1 cellular context compared by ENCODE assay signal in genomic region chr2:65430515-65431416, GRCh38.
A peak's percentile ranks its signal among the peaks of the same experiment; 100 is the strongest.
TF ChIP-seq lines count a peak whose summit lies in the region.

No MANE protein-coding gene starts in this region.

TF ChIP-seq in HepG2, 621 proteins besides CTCF, POLR2A, EP300 and RAD21 (continued from another document and continues in another):
- TF ChIP-seq ZNF800 (CRISPR knock-in tag; IDR thresholded peaks at IDR 0.05) (peak; percentile 64; the same call in 1 of the 2 replicates), MBD4 (IDR thresholded peaks at IDR 0.05; ENCODE audit: borderline replicate concordance, low read length) (no peak), GATAD1 (CRISPR knock-in tag; IDR thresholded peaks at IDR 0.05) (no peak), ZNF431 (CRISPR knock-in tag; IDR thresholded peaks at IDR 0.05; ENCODE audit: borderline replicate concordance, low read depth) (0 out of 2 replicates have a peak, but pooled peaks have one; percentile 25), ZNF724P (CRISPR knock-in tag; IDR thresholded peaks at IDR 0.05; ENCODE audit: borderline replicate concordance) (peak; percentile 83; the same call in 1 of the 2 replicates), ARID4A (CRISPR knock-in tag; IDR thresholded peaks at IDR 0.05; ENCODE audit: borderline replicate concordance) (peak; percentile 65), MED8 (CRISPR knock-in tag; IDR thresholded peaks at IDR 0.05; ENCODE audit: insufficient replicate concordance) (no peak), GMEB1 (CRISPR knock-in tag; IDR thresholded peaks at IDR 0.05; ENCODE audit: borderline replicate concordance) (0 out of 2 replicates have a peak, but pooled peaks have one; percentile 36), PRDM4 (CRISPR knock-in tag; IDR thresholded peaks at IDR 0.05; ENCODE audit: borderline replicate concordance) (no peak), RFXAP (CRISPR knock-in tag; IDR thresholded peaks at IDR 0.05; ENCODE audit: borderline replicate concordance) (0 out of 2 replicates have a peak, but pooled peaks have one; percentile 22), SPEN (CRISPR knock-in tag; IDR thresholded peaks at IDR 0.05; ENCODE audit: low read depth) (0 out of 2 replicates have a peak, but pooled peaks have one; percentile 35), HES4 (CRISPR knock-in tag; IDR thresholded peaks at IDR 0.05; ENCODE audit: borderline replicate concordance) (peak; percentile 30), NFRKB (IDR thresholded peaks at IDR 0.05) (no peak), ZNF598 (CRISPR knock-in tag; IDR thresholded peaks at IDR 0.05; ENCODE audit: borderline replicate concordance) (0 out of 2 replicates have a peak, but pooled peaks have one; percentile 30), ZNF543 (CRISPR knock-in tag; IDR thresholded peaks at IDR 0.05) (no peak), KIAA2018 (CRISPR knock-in tag; IDR thresholded peaks at IDR 0.05; ENCODE audit: borderline replicate concordance) (no peak), ZBTB14 (CRISPR knock-in tag; IDR thresholded peaks at IDR 0.05) (peak; percentile 85; the same call in 1 of the 2 replicates), SP2 (CRISPR knock-in tag; IDR thresholded peaks at IDR 0.05) (0 out of 2 replicates have a peak, but pooled peaks have one; percentile 36), ZNF331 (CRISPR knock-in tag; IDR thresholded peaks at IDR 0.05) (no peak), SRY (CRISPR knock-in tag; IDR thresholded peaks at IDR 0.05) (peak; percentile 13; the same call in 1 of the 2 replicates), POLR2AphosphoS2 (IDR thresholded peaks at IDR 0.05; ENCODE audit: low read depth, low read length) (no peak), RNF219 (CRISPR knock-in tag; IDR thresholded peaks at IDR 0.05) (peak; percentile 75; the same call in 1 of the 2 replicates), USF2 (IDR thresholded peaks at IDR 0.05; ENCODE audit: low read depth, low read length) (no peak), USF2 (CRISPR knock-in tag; IDR thresholded peaks at IDR 0.05; ENCODE audit: borderline replicate concordance) (no peak; the same call in 1 of the 2 replicates)
